9 cellular contexts compared by ENCODE assay signal in the genomic region with DNA sequence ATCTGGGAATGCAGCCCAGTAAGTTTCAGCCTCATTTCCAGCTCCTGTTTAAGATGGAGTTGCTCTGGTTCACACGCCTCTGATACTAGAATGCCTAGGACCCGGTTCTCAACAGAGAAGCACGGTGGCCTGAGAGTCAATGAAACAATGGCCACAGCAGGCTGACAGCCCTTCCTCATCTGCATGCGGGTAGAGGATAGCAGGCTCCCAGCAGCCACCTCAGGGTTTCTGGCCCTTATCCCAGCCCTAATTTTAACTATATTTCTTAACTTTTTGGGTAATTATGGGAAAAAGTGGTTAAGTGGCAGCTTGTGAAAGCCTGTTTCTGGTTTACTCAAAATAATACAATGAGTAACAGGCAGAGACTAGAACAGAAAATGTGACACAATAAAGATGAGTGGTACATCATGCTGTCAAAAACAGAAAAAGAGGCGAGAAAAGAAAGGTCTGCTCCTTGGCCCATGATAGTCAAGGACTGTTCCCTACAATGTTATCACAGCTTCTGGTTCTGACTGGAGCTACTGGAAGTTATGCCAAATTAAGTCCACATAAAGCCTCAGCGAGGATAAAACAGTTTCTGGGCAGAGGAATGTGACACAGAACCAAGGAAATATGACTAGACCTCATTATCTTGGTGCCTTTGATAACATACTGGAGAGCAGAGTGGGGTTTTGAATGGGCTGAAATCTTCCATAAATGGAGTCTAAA.
DNase-seq lines count a peak whose midpoint lies in the region; ATAC-seq lines count a peak whose summit lies in the region.
"Had no signal": no experiment of that assay in that cellular context is flagged by ENCODE, and none has a peak within 500 bp of the region (broad histone marks: within the 10 kb centered on the region; RNA-seq: fewer than 3 reads in every experiment).

No MANE protein-coding gene starts in this region.

- DNase-seq in activated T-cell treated with anti-CD3 and anti-CD28 coated beads, Interleukin-2, amount 50 U/mL, for 24 hours, result peak; percentile 52
- no peak for DNase-seq in activated T-cell treated with anti-CD3 and anti-CD28 coated beads, Interleukin-2, amount 50 U/mL, for 1 hour
- no peak for DNase-seq in DMS114 treated with DMSO at 0.1 percent for 48 hours (lab: John Stamatoyannopoulos, UW; ENCODE audit: unreplicated experiment)

- H3K9me3 Mint-ChIP-seq in activated T-cell treated with anti-CD3 and anti-CD28 coated beads, Interleukin-2, amount 50 U/mL, for 24 hours, result no peaks in the 10 kb centered on the region
- H3K9me3 Mint-ChIP-seq in dendritic cell treated with granulocyte-macrophage colony-stimulating factor and Interleukin-4, amounts not matched to agents 40 ng/mL and 50 ng/mL, for 4 days, result no peaks in the 10 kb centered on the region
- no peaks in the 10 kb centered on the region for H3K9me3 Mint-ChIP-seq in stimulated activated naive CD8-positive, alpha-beta T cell treated with anti-CD3 and anti-CD28 coated beads, Interleukin-15, Interleukin-2, amounts not matched to agents 100 ng/mL and 50 ng/mL, for 24 hours

- peaks cover 26% of the 10 kb centered on the region for H3K36me3 Mint-ChIP-seq in activated T-cell treated with anti-CD3 and anti-CD28 coated beads, Interleukin-2, amount 50 U/mL, for 24 hours (ENCODE audit: low read depth)
- peaks cover 46% of the 10 kb centered on the region for H3K36me3 Mint-ChIP-seq in dendritic cell treated with granulocyte-macrophage colony-stimulating factor and Interleukin-4, amounts not matched to agents 40 ng/mL and 50 ng/mL, for 4 days (ENCODE audit: low read depth)
- peaks cover 31% of the 10 kb centered on the region for H3K36me3 Mint-ChIP-seq in stimulated activated naive CD8-positive, alpha-beta T cell treated with anti-CD3 and anti-CD28 coated beads, Interleukin-15, Interleukin-2, amounts not matched to agents 100 ng/mL and 50 ng/mL, for 24 hours (ENCODE audit: low read depth)

- H3K4me3 Mint-ChIP-seq in activated T-cell treated with anti-CD3 and anti-CD28 coated beads, Interleukin-2, amount 50 U/mL, for 24 hours, result peak overlapping the region; percentile 59
- no peak overlapping the region for H3K4me3 Mint-ChIP-seq in dendritic cell treated with granulocyte-macrophage colony-stimulating factor and Interleukin-4, amounts not matched to agents 40 ng/mL and 50 ng/mL, for 4 days
- peak overlapping the region; percentile 65 for H3K4me3 Mint-ChIP-seq in stimulated activated naive CD8-positive, alpha-beta T cell treated with anti-CD3 and anti-CD28 coated beads, Interleukin-15, Interleukin-2, amounts not matched to agents 100 ng/mL and 50 ng/mL, for 24 hours
- H3K4me3 Mint-ChIP-seq: B cell had no signal

- peak overlapping the region; percentile 99 for H3K27ac Mint-ChIP-seq in activated T-cell treated with anti-CD3 and anti-CD28 coated beads, Interleukin-2, amount 50 U/mL, for 24 hours
- peak overlapping the region; percentile 26 for H3K27ac Mint-ChIP-seq in dendritic cell treated with granulocyte-macrophage colony-stimulating factor and Interleukin-4, amounts not matched to agents 40 ng/mL and 50 ng/mL, for 4 days
- H3K27ac Mint-ChIP-seq in stimulated activated naive CD8-positive, alpha-beta T cell treated with anti-CD3 and anti-CD28 coated beads, Interleukin-15, Interleukin-2, amounts not matched to agents 100 ng/mL and 50 ng/mL, for 24 hours, result peak overlapping the region; percentile 100
- H3K27ac Mint-ChIP-seq: B cell had no signal

- intact Hi-C loops in dendritic cell treated with granulocyte-macrophage colony-stimulating factor and Interleukin-4, amounts not matched to agents 40 ng/mL and 50 ng/mL, for 4 days (cut with micrococcal nuclease), result no loop called here

- peaks cover 36% of the 10 kb centered on the region for H3K4me1 Mint-ChIP-seq in activated T-cell treated with anti-CD3 and anti-CD28 coated beads, Interleukin-2, amount 50 U/mL, for 24 hours (ENCODE audit: low read depth)
- H3K4me1 Mint-ChIP-seq in dendritic cell treated with granulocyte-macrophage colony-stimulating factor and Interleukin-4, amounts not matched to agents 40 ng/mL and 50 ng/mL, for 4 days (ENCODE audit: low read depth), result peaks cover 52% of the 10 kb centered on the region
- peaks cover 50% of the 10 kb centered on the region for H3K4me1 Mint-ChIP-seq in stimulated activated naive CD8-positive, alpha-beta T cell treated with anti-CD3 and anti-CD28 coated beads, Interleukin-15, Interleukin-2, amounts not matched to agents 100 ng/mL and 50 ng/mL, for 24 hours (ENCODE audit: low read depth)
- H3K4me1 Mint-ChIP-seq: B cell had no signal

- ATAC-seq in HG03571 (IDR thresholded peaks at IDR 0.05; ENCODE audit: unreplicated experiment), result peak; percentile 51
- ATAC-seq in HG03520 (IDR thresholded peaks at IDR 0.05; ENCODE audit: unreplicated experiment), result no peak
- no peak for ATAC-seq in HG03097 (IDR thresholded peaks at IDR 0.05; ENCODE audit: low FRiP score, unreplicated experiment)

- peaks cover 5% of the 10 kb centered on the region for H3K27me3 Mint-ChIP-seq in activated T-cell treated with anti-CD3 and anti-CD28 coated beads, Interleukin-2, amount 50 U/mL, for 24 hours
- H3K27me3 Mint-ChIP-seq in dendritic cell treated with granulocyte-macrophage colony-stimulating factor and Interleukin-4, amounts not matched to agents 40 ng/mL and 50 ng/mL, for 4 days, result no peaks in the 10 kb centered on the region
- peaks cover 22% of the 10 kb centered on the region for H3K27me3 Mint-ChIP-seq in stimulated activated naive CD8-positive, alpha-beta T cell treated with anti-CD3 and anti-CD28 coated beads, Interleukin-15, Interleukin-2, amounts not matched to agents 100 ng/mL and 50 ng/mL, for 24 hours
- H3K27me3 Mint-ChIP-seq: B cell had no signal

Comparison
In these comparisons a context has a peak if more than half of its experiments do, and no peak if none do; other contexts are left out.
1. H3K27ac Mint-ChIP-seq: peak in every context shown above with its lines; median percentile 100 in stimulated activated naive CD8-positive, alpha-beta T cell treated with anti-CD3 and anti-CD28 coated beads, Interleukin-15, Interleukin-2, amounts not matched to agents 100 ng/mL and 50 ng/mL, for 24 hours; 99 in activated T-cell treated with anti-CD3 and anti-CD28 coated beads, Interleukin-2, amount 50 U/mL, for 24 hours; 26 in dendritic cell treated with granulocyte-macrophage colony-stimulating factor and Interleukin-4, amounts not matched to agents 40 ng/mL and 50 ng/mL, for 4 days.